In genomic region chr1:234214911-234215892, GRCh38 we compare ENCODE assay signal across 9 cellular contexts.
A peak's percentile ranks its signal among the peaks of the same experiment; 100 is the strongest.
DNase-seq lines count a peak whose midpoint lies in the region; ATAC-seq, FAIRE-seq and TF ChIP-seq lines count a peak whose summit lies in the region.
"Had no signal": no experiment of that assay in that cellular context is flagged by ENCODE, and none has a peak within 500 bp of the region (broad histone marks: within the 10 kb centered on the region; RNA-seq: fewer than 3 reads in every experiment).

No MANE protein-coding gene starts in this region.

- H3K4me3 ChIP-seq in left ventricle myocardium inferior, result peak overlapping the region; percentile 61
- H3K4me3 ChIP-seq in GM12878, result peak overlapping the region; percentile 69
- peak overlapping the region; percentile 47 for H3K4me3 ChIP-seq in upper lobe of right lung

- peaks cover 13% of the 10 kb centered on the region for H3K4me1 ChIP-seq in left ventricle myocardium inferior
- peaks cover 34% of the 10 kb centered on the region for H3K4me1 ChIP-seq in GM12878 (ENCODE audit: control insufficient read depth, insufficient read depth, low read length)
- H3K4me1 ChIP-seq in upper lobe of right lung, result peaks cover 5% of the 10 kb centered on the region
- H3K4me1 ChIP-seq: HAP-1 had no signal

- H2AFZ ChIP-seq in GM12878 (ENCODE audit: control insufficient read depth, low read depth, low read length), result no peak overlapping the region; the same call in 1 of the 2 replicates

- DNase-seq in left ventricle myocardium inferior (no peak), Right ventricle myocardium inferior (ENCODE audit: missing footprints) (no peak), GM12878 (ENCODE audit: low read depth, low spot score) (no peak), left kidney (ENCODE audit: low read depth, low spot score) (peak; percentile 41), upper lobe of right lung (peak; percentile 76), mucosa of gallbladder (ENCODE audit: low spot score) (no peak), NCI-H226 (no peak)

- TF ChIP-seq RAD21 in GM12878 (IDR thresholded peaks at IDR 0.05; ENCODE audit: insufficient read depth, low read depth, low read length), result no peak

- peak overlapping the region; percentile 8; the same call in 1 of the 2 replicates for H3K9ac ChIP-seq in GM12878 (ENCODE audit: control insufficient read depth, insufficient read depth, low read length)

- no peak for TF ChIP-seq EP300 in GM12878 (IDR thresholded peaks at IDR 0.05; ENCODE audit: borderline replicate concordance in 1 of 2, control insufficient read depth in 1 of 2, low read depth in 2 of 2, low read length in 2 of 2)

- H3K36me3 ChIP-seq in left ventricle myocardium inferior (no peaks in the 10 kb centered on the region), GM12878 (ENCODE audit: control insufficient read depth in 2 of 2, insufficient read depth in 2 of 2, low read length in 1 of 2) (no peaks in the 10 kb centered on the region), upper lobe of right lung (no peaks in the 10 kb centered on the region)
- H3K36me3 ChIP-seq: HAP-1 had no signal

- TSS peak; percentile 74 for BruUV-seq in GM12878 (replicated peaks; lab: Mats Ljungman, UMichigan)

- SMC1A ChIA-PET in GM12878 (lab: Charles Lee; ENCODE audit: uncharacterized antibody, unreplicated experiment), result interaction anchor here (1.2 to 9.0 kb wide), 4 partner anchors 15 to 95 kb away, joined by 5 to 128 read pairs (median 46); no protein-coding TSS in a partner anchor

- RAD21 ChIA-PET in GM12878 (lab: Charles Lee; ENCODE audit: unreplicated experiment), result interaction anchor here (1.2 to 4.5 kb wide), 3 partner anchors 30 to 94 kb away, joined by 5 to 84 read pairs (median 7); no protein-coding TSS in a partner anchor

- no peaks in the 10 kb centered on the region for H3K9me3 ChIP-seq in left ventricle myocardium inferior (replicated peaks)
- peaks cover 2% of the 10 kb centered on the region; the same call in 2 of the 3 replicates for H3K9me3 ChIP-seq in GM12878 (replicated peaks; ENCODE audit: control insufficient read depth, insufficient read depth, low read length)
- H3K9me3 ChIP-seq in upper lobe of right lung, result no peaks in the 10 kb centered on the region
- H3K9me3 ChIP-seq: HAP-1 had no signal

- peak overlapping the region; percentile 90 for H3K4me2 ChIP-seq in GM12878 (ENCODE audit: control insufficient read depth, insufficient read depth)

- peaks cover 89% of the 10 kb centered on the region for H3K27me3 ChIP-seq in left ventricle myocardium inferior (ENCODE audit: low read depth)
- H3K27me3 ChIP-seq in GM12878 (replicated peaks in 1 of 2; ENCODE audit: control insufficient read depth in 2 of 2, insufficient read depth in 2 of 2, low read length in 1 of 2), result no peaks in the 10 kb centered on the region
- H3K27me3 ChIP-seq in upper lobe of right lung, result peaks cover 17% of the 10 kb centered on the region

- H3K79me2 ChIP-seq in GM12878 (ENCODE audit: control insufficient read depth, insufficient read depth, low read length), result no peaks in the 10 kb centered on the region; the same call in none of the 2 replicates

- intact Hi-C loops in left ventricle myocardium inferior (cut with micrococcal nuclease), result no loop called here
- intact Hi-C loops in Right ventricle myocardium inferior (cut with DNase I), result no loop called here
- intact Hi-C loops in GM12878 (cut with micrococcal nuclease; ENCODE audit: unreplicated experiment), result loop anchor here (10.0 kb wide), 1 partner anchor 260 kb away; the partner anchor contains the start of gene TARBP1
- intact Hi-C loops in upper lobe of right lung (cut with DNase I), result no loop called here

- no peak for TF ChIP-seq POLR2A in GM12878 (IDR thresholded peaks at IDR 0.05; ENCODE audit: low read depth, low read length)

- CTCF ChIA-PET in GM12878 (lab: Yijun Ruan, JAX), result interaction anchor here (1.1 to 12.6 kb wide), 7 partner anchors 29 to 112 kb away, joined by 3 to 312 read pairs (median 3); no protein-coding TSS in a partner anchor

- no peak for TF ChIP-seq CTCF in left ventricle myocardium inferior (IDR thresholded peaks at IDR 0.05; ENCODE audit: borderline replicate concordance)
- TF ChIP-seq CTCF in GM12878 (IDR thresholded peaks at IDR 0.05 in 2 of 3, conservative IDR thresholded peaks at IDR 0.05 in 1 of 3; ENCODE audit: control insufficient read depth in 2 of 3, extremely low read depth in 1 of 3, insufficient read depth in 1 of 3, low read depth in 3 of 3, low read length in 3 of 3), result no peak
- TF ChIP-seq CTCF in upper lobe of right lung (IDR thresholded peaks at IDR 0.05), result no peak

- POLR2A ChIA-PET in GM12878 (lab: Charles Lee), result interaction anchor here (0.6 to 1.8 kb wide), 2 partner anchors 12 to 96 kb away, joined by 4 read pairs; no protein-coding TSS in a partner anchor

- in situ Hi-C loops in GM12878 (cut with MboI), result loop anchor here (25.0 kb wide), 1 partner anchor 97 kb away; no protein-coding TSS in a partner anchor

- ATAC-seq in Right ventricle myocardium inferior (no peak), GM12878 (peak; percentile 10), upper lobe of right lung (peak; percentile 56), GM18517 (IDR thresholded peaks at IDR 0.05; ENCODE audit: unreplicated experiment) (no peak)

- WGBS in GM12878 (ENCODE audit: insufficient coverage, insufficient replicate concordance, low lambda C conversion rate, missing lambda C conversion rate), result 49% methylated on average over 20 of the region's 20 CpGs

- H3K27ac ChIP-seq in left ventricle myocardium inferior (replicated peaks), result no peak overlapping the region
- H3K27ac ChIP-seq in GM12878 (ENCODE audit: control insufficient read depth, insufficient read depth), result 0 out of 2 replicates have a peak overlapping the region, but pooled peaks have one; percentile 8
- H3K27ac ChIP-seq in upper lobe of right lung, result no peak overlapping the region

- FAIRE-seq in GM12878 (lab: Jason Lieb, UNC), result no peak

- no peaks in the 10 kb centered on the region for H4K20me1 ChIP-seq in GM12878 (ENCODE audit: control insufficient read depth, insufficient read depth)

TF ChIP-seq in GM12878, 131 proteins besides CTCF, POLR2A, EP300 and RAD21:
- TF ChIP-seq CBX3 (IDR thresholded peaks at IDR 0.05; ENCODE audit: borderline replicate concordance, low read depth) (no peak), ZNF687 (IDR thresholded peaks at IDR 0.05) (no peak), EGR1 (IDR thresholded peaks at IDR 0.05; ENCODE audit: borderline replicate concordance in 1 of 2, low read depth in 2 of 2, low read length in 2 of 2) (no peak), MYB (IDR thresholded peaks at IDR 0.05; ENCODE audit: borderline replicate concordance, low read depth, low read length) (no peak), ATF7 (IDR thresholded peaks at IDR 0.05; ENCODE audit: low read depth) (no peak), MXI1 (IDR thresholded peaks at IDR 0.05; ENCODE audit: low read depth, low read length) (no peak), ASH2L (IDR thresholded peaks at IDR 0.05; ENCODE audit: borderline replicate concordance, low read depth) (no peak), KLF5 (IDR thresholded peaks at IDR 0.05; ENCODE audit: partially characterized antibody) (no peak), USF1 (IDR thresholded peaks at IDR 0.05; ENCODE audit: borderline replicate concordance, extremely low read length, insufficient read depth, low read depth, low read length) (no peak), LARP7 (IDR thresholded peaks at IDR 0.05) (no peak), IKZF1 (conservative IDR thresholded peaks at IDR 0.05) (no peak)
- TF ChIP-seq, protein P1, sequence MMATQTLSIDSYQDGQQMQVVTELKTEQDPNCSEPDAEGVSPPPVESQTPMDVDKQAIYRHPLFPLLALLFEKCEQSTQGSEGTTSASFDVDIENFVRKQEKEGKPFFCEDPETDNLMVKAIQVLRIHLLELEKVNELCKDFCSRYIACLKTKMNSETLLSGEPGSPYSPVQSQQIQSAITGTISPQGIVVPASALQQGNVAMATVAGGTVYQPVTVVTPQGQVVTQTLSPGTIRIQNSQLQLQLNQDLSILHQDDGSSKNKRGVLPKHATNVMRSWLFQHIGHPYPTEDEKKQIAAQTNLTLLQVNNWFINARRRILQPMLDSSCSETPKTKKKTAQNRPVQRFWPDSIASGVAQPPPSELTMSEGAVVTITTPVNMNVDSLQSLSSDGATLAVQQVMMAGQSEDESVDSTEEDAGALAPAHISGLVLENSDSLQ (IDR thresholded peaks at IDR 0.05), result no peak

Comparison
In these comparisons a context has a peak if more than half of its experiments do, and no peak if none do; other contexts are left out.
1. DNase-seq: peak in left kidney (single experiment) and upper lobe of right lung (single experiment); none in left ventricle myocardium inferior (single experiment), Right ventricle myocardium inferior (single experiment), GM12878 (single experiment), mucosa of gallbladder (single experiment) and NCI-H226 (single experiment).
2. ATAC-seq: peak in GM12878 (single experiment) and upper lobe of right lung (single experiment); none in Right ventricle myocardium inferior (single experiment) and GM18517 (single experiment).
3. Peak in every context shown above with its lines, with median percentiles within 50 percentile points of each other: H3K4me3 ChIP-seq.